13 cellular contexts compared by ENCODE assay signal in the genomic region with DNA sequence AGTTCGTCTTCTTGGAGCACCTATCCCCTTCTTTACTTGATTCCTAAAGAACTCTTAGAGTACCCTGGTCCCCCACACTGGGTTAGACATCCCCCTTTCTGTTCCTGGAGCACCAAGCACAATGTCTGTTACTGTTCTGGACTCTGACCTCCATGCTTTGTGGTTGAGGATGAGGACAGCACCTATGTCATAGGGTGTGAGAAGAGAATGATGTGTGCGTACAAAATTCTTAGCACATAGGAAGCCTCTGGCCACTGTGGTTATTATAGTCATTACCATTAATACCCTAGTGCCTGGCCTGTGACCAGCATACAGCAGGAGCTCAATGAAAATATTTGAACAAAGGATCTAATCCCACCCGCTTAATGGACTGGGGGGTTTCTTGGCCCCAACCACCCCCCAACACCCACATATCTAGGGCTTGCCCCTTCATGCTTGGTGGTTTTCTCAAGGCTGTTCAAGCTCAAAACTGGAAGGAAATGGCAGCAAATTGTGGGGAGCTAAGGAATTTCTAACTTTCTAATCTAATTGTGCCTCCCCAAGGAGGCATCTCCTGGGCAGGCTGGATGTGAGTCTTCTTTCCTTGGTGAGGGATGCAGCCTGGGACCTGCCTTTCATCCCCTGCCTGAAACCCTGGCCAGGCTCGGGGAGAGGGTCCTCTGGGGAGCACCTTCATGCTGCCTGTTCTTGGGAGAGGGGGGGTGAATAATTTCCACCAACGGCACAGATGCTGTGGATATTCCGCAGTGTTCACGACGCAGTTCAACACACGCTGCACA. TPM values are rescaled to one million over a fixed set of nuclear protein-coding genes. Genes with fewer than 3 reads are reported as not detected.
DNase-seq lines count a peak whose midpoint lies in the region; ATAC-seq, FAIRE-seq and TF ChIP-seq lines count a peak whose summit lies in the region.
"Had no signal": no experiment of that assay in that cellular context is flagged by ENCODE, and none has a peak within 500 bp of the region (broad histone marks: within the 10 kb centered on the region; RNA-seq: fewer than 3 reads in every experiment).

No MANE protein-coding gene starts in this region.

- H3K4me1 Mint-ChIP-seq in CD14-positive monocyte (peaks cover 36% of the 10 kb centered on the region), nephron progenitor cell (peaks cover 27% of the 10 kb centered on the region)

- peak; percentile 63 for FAIRE-seq in HTR-8/SVneo (lab: Jason Lieb, UNC)

- H3K36me3 Mint-ChIP-seq in CD14-positive monocyte (peaks cover 7 to 12% of the 10 kb centered on the region in 2 donors), nephron progenitor cell (ENCODE audit: low read depth) (no peaks in the 10 kb centered on the region)

- no peaks in the 10 kb centered on the region for H3K9me3 ChIP-seq in breast epithelium

- H3K4me1 ChIP-seq in breast epithelium, result no peaks in the 10 kb centered on the region

- H3K4me3 ChIP-seq in breast epithelium (no peak overlapping the region), foreskin fibroblast (ENCODE audit: low read depth in 1 of 2, low read length in 2 of 2) (no peak overlapping the region)

- TF ChIP-seq CTCF in CD14-positive monocyte (IDR thresholded peaks at IDR 0.05) (no peak), breast epithelium (IDR thresholded peaks at IDR 0.05) (no peak), nephron progenitor cell (IDR thresholded peaks at IDR 0.05) (no peak), foreskin fibroblast (IDR thresholded peaks at IDR 0.05; ENCODE audit: low read depth, low read length) (no peak)

- H3K27me3 ChIP-seq in breast epithelium, result no peaks in the 10 kb centered on the region

- H3K36me3 ChIP-seq in breast epithelium, result no peaks in the 10 kb centered on the region

- no peak for TF ChIP-seq POLR2A in breast epithelium (IDR thresholded peaks at IDR 0.05)

- intact Hi-C loops in CD14-positive monocyte (cut with micrococcal nuclease), result no loop called here
- intact Hi-C loops in breast epithelium (cut with DNase I; ENCODE audit: low total_unique reads), result no loop called here
- intact Hi-C loops in sciatic nerve (cut with DNase I), result no loop called here

- H3K27ac Mint-ChIP-seq in CD14-positive monocyte, result peak overlapping the region in 6 of 7 donors; percentile 84 to 96 (median 92)
- no peak overlapping the region for H3K27ac Mint-ChIP-seq in nephron progenitor cell

- DNase-seq in CD14-positive monocyte (ENCODE audit: low spot score), result no peak
- DNase-seq in HTR-8/SVneo (ENCODE audit: insufficient read length, low spot score), result no peak
- DNase-seq in breast epithelium (ENCODE audit: low spot score in 2 of 2), result no peak
- DNase-seq in nephron progenitor cell, result no peak
- DNase-seq in 8988T, result no peak
- no peak for DNase-seq in sciatic nerve (ENCODE audit: low spot score)
- no peak for DNase-seq in foreskin fibroblast
- DNase-seq: DMS79 treated with DMSO at 0.1 percent for 48 hours; midbrain; NCI-H1436 treated with DMSO at 0.1 percent for 48 hours; PC-3; stimulated activated CD4-positive, alpha-beta T cell treated with anti-CD3 and anti-CD28 coated beads, Interleukin-1b, Interleukin-23, amount 100 ng/mL, for 48 hours had no signal

- H3K4me3 Mint-ChIP-seq in CD14-positive monocyte, result peak overlapping the region; percentile 71 to 79
- H3K4me3 Mint-ChIP-seq in nephron progenitor cell, result peak overlapping the region; percentile 86

- peak overlapping the region; percentile 27 to 93 for H3K27ac ChIP-seq in breast epithelium

- ATAC-seq in sciatic nerve (no peak), HG03280 (IDR thresholded peaks at IDR 0.05; ENCODE audit: unreplicated experiment) (no peak)
- ATAC-seq: PC-3 had no signal

- peaks cover 0 to 2% (median 0%) of the 10 kb centered on the region in 7 donors for H3K9me3 Mint-ChIP-seq in CD14-positive monocyte
- H3K9me3 Mint-ChIP-seq in nephron progenitor cell, result no peaks in the 10 kb centered on the region

- H3K27me3 Mint-ChIP-seq in CD14-positive monocyte (ENCODE audit: low read depth in 3 of 3), result peaks cover 10 to 31% (median 14%) of the 10 kb centered on the region in 3 donors
- H3K27me3 Mint-ChIP-seq in nephron progenitor cell (ENCODE audit: low read depth, poor library complexity), result peaks cover 40% of the 10 kb centered on the region

RNA-seq across cellular contexts. Expression of gene CMIP, which starts 1.5 kb away (rescaled TPM):
- polyA plus RNA-seq in CD14-positive monocyte, result under 1 TPM; 0.85 to 0.93 TPM
- total RNA-seq in breast epithelium (10 to 100 TPM; 14.9 to 23.9 (median 17.6) TPM), sciatic nerve (72.7 TPM)
